Comparison of ENCODE assay signal across 8 cellular contexts in the genomic region with DNA sequence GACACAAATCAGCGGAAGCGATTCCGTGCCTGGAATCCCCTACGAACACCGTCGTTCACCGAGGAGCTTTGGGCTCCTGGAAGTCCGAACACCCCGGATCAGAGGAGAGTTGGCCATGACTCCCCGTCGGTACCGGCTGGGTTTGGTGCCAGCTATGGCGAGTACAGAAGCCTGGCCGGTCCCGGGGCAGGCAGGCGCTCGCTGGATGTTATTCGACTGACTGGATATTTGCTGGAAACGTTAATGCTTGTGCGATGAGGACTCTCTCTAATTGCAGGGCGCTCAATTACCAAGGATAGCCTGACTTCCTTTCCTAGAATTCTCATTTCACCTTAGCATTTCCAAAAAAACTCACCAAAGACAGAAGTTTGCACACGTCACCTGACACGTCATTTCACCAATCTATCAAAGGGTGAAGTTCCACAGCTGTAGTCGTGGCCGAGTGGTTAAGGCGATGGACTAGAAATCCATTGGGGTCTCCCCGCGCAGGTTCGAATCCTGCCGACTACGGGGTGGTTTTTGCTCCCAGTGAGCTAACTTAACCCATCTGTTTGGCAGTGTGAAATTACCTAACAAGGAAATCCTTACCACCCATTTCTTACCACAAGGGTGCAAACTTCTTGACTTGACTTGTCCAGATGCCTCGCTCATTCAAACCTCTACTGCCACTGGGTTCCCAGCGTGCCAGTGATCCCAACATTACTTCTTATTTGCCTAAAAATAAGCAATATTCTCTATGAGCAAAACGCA. TPM values are rescaled to one million over a fixed set of nuclear protein-coding genes. Genes with fewer than 3 reads are reported as not detected.
A peak's percentile ranks its signal among the peaks of the same experiment; 100 is the strongest.
DNase-seq lines count a peak whose midpoint lies in the region; ATAC-seq and TF ChIP-seq lines count a peak whose summit lies in the region.

No MANE protein-coding gene starts in this region.

- no peak overlapping the region for H3K27ac ChIP-seq in HUES6 (ENCODE audit: low read depth, low read length)
- no peak overlapping the region for H3K27ac ChIP-seq in esophagus (ENCODE audit: low read depth in 2 of 2, low read length in 1 of 2)

- 0 out of 2 replicates have a peak, but pooled peaks cover 4% of the 10 kb centered on the region for H3K4me1 ChIP-seq in HUES6 (ENCODE audit: control insufficient read depth, insufficient read depth, low read length)
- H3K4me1 ChIP-seq in esophagus (ENCODE audit: control insufficient read depth in 2 of 2, insufficient read depth in 2 of 2, low read length in 1 of 2): peaks cover 0 to 3% of the 10 kb centered on the region in 2 donors

- H3K27me3 ChIP-seq in HUES6 (ENCODE audit: control insufficient read depth, insufficient read depth, low read length) (peaks cover 15% of the 10 kb centered on the region), esophagus (ENCODE audit: control insufficient read depth in 1 of 2, insufficient read depth in 2 of 2, low read length in 2 of 2) (peaks cover 0 to 5% of the 10 kb centered on the region in 2 donors)

- H3K4me3 Mint-ChIP-seq in nephron: peak overlapping the region; percentile 87 to 88 (median 87)
- peak overlapping the region; percentile 94 for H3K4me3 Mint-ChIP-seq in type B pancreatic cell

- H3K36me3 Mint-ChIP-seq in nephron (ENCODE audit: low read depth): no peaks in the 10 kb centered on the region
- no peaks in the 10 kb centered on the region for H3K36me3 Mint-ChIP-seq in type B pancreatic cell

- H3K9ac ChIP-seq in HUES6 (ENCODE audit: low read length): peak overlapping the region; percentile 67

- ATAC-seq in HG02763 (IDR thresholded peaks at IDR 0.05; ENCODE audit: unreplicated experiment): no peak

- H3K4me3 ChIP-seq in HUES6 (ENCODE audit: low read depth, low read length): peak overlapping the region; percentile 91
- H3K4me3 ChIP-seq in esophagus (ENCODE audit: low read depth in 1 of 2, low read length in 2 of 2): peak overlapping the region; percentile 0 to 35

- H3K9me3 ChIP-seq in HUES6 (ENCODE audit: control insufficient read depth, insufficient read depth, low read depth, low read length) (no peaks in the 10 kb centered on the region), esophagus (ENCODE audit: control insufficient read depth in 2 of 2, insufficient read depth in 1 of 2, low read depth in 1 of 2, low read length in 1 of 2) (no peaks in the 10 kb centered on the region)

- H3K27me3 Mint-ChIP-seq in nephron (ENCODE audit: low read depth) (peaks cover 86% of the 10 kb centered on the region), type B pancreatic cell (peaks cover 59% of the 10 kb centered on the region)

- H3K36me3 ChIP-seq in HUES6 (ENCODE audit: control insufficient read depth, insufficient read depth, low read length): no peaks in the 10 kb centered on the region
- H3K36me3 ChIP-seq in esophagus (ENCODE audit: control insufficient read depth in 2 of 2, insufficient read depth in 2 of 2, low read length in 1 of 2): no peaks in the 10 kb centered on the region

- H3K9me3 Mint-ChIP-seq in nephron: no peaks in the 10 kb centered on the region
- H3K9me3 Mint-ChIP-seq in type B pancreatic cell: no peaks in the 10 kb centered on the region

- TF ChIP-seq CTCF in nephron (IDR thresholded peaks at IDR 0.05; ENCODE audit: unreplicated experiment in 3 of 3): no peak
- TF ChIP-seq CTCF in type B pancreatic cell (conservative IDR thresholded peaks at IDR 0.05): peak; percentile 34

- peak; percentile 12 for DNase-seq in NCI-H2171 treated with DMSO at 0.1 percent for 48 hours (lab: John Stamatoyannopoulos, UW)
- no peak for DNase-seq in NCI-H2171 (lab: John Stamatoyannopoulos, UW)
- peak; percentile 57 to 82 for DNase-seq in activated CD4-positive, alpha-beta T cell treated with anti-CD3 and anti-CD28 coated beads, Interleukin-2, amount 50 U/mL, for 24 hours (ENCODE audit: low read depth in 1 of 2, low spot score in 1 of 2)
- DNase-seq in type B pancreatic cell (ENCODE audit: extremely low spot score, unreplicated experiment): no peak

- H3K27ac Mint-ChIP-seq in nephron (no peak overlapping the region), type B pancreatic cell (peak overlapping the region; percentile 91)

- WGBS in esophagus, 2 donors: 5 to 8% methylated on average over 34 of the region's 34 CpGs

- H3K4me1 Mint-ChIP-seq in nephron (peaks cover 9% of the 10 kb centered on the region), type B pancreatic cell (ENCODE audit: unreplicated experiment) (peaks cover 6% of the 10 kb centered on the region)

RNA-seq across cellular contexts. Expression of gene ZNF184, which starts 22.7 kb away (rescaled TPM):
- polyA plus RNA-seq in esophagus: 1 to 10 TPM; 1.3 to 1.6 TPM
- total RNA-seq in type B pancreatic cell (ENCODE audit: low replicate concordance): 9.9 and 14.5 TPM in 2 replicates

Comparison
In these comparisons a context has a peak if more than half of its experiments do, and no peak if none do; other contexts are left out.
1. DNase-seq: peak in NCI-H2171 treated with DMSO at 0.1 percent for 48 hours (single experiment) and activated CD4-positive, alpha-beta T cell treated with anti-CD3 and anti-CD28 coated beads, Interleukin-2, amount 50 U/mL, for 24 hours (2 of 2); none in NCI-H2171 (single experiment) and type B pancreatic cell (single experiment).